In the genomic region with DNA sequence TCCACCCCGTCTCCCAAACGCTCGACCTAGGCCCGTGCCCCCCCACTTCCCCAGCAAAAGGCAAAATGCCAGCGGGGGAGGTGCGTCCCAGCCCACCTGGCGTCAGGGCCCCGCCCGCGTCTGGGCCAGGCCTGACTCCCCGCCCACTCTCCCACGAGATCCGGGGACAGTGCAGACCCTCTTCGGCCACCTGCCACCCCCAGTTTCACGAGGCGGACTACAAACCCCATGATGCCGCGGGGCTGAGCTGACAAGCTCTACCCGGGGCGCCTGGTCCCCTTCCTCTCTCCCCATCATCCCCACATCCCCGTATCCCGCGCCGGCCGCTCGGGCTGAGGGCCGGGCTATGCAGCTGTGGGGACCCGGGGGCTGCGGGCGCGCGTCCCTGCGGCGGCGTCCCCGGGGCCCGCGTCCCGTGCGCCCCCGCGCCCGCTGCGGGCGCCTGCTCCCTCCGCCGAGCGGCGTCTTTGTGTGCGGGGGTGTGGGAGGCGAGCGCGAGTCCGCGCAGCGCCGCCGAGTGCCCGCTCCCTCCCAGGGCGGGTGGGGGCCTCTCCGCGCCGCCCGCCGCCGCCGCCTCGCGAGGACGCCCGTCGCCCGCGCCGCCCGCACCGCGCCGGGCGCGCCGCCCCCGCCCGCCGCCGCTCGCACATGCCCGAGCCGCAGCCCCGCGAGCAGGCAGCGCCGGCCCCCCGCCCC, we compare ENCODE assay signal across 8 cellular contexts. TPM values are rescaled to one million over a fixed set of nuclear protein-coding genes. Genes with fewer than 3 reads are reported as not detected.
DNase-seq lines count a peak whose midpoint lies in the region; ATAC-seq and TF ChIP-seq lines count a peak whose summit lies in the region.

A gene (plus strand): TSS at position 283 of the 696 bp plus-strand sequence. CDS start 490 bp downstream, outside the sequence.

- H3K9me3 ChIP-seq in mucosa of descending colon (no peaks in the 10 kb centered on the region), thyroid gland (no peaks in the 10 kb centered on the region)

- TF ChIP-seq CTCF in LNCaP clone FGC (IDR thresholded peaks at IDR 0.05; ENCODE audit: control insufficient read depth, extremely low read depth, insufficient read depth) (no peak), mucosa of descending colon (IDR thresholded peaks at IDR 0.05) (no peak), thyroid gland (IDR thresholded peaks at IDR 0.05) (no peak)

- H3K4me1 ChIP-seq in mucosa of descending colon (ENCODE audit: low read depth) = peaks cover 44% of the 10 kb centered on the region
- H3K4me1 ChIP-seq in thyroid gland = peaks cover 39 to 44% of the 10 kb centered on the region in 2 donors

- DNase-seq in EH (ENCODE audit: low read depth) (peak; percentile 30), LNCaP clone FGC (ENCODE audit: low read depth) (no peak), ecto neural progenitor cell (ENCODE audit: low spot score) (peak; percentile 82), mucosa of descending colon (peak; percentile 63 to 74 (median 74)), thyroid gland (peak in 1 of 2 donors; percentile 33)

- intact Hi-C loops in T-helper 2 cell treated with Interferon-gamma antibody and Interleukin-4, amounts not matched to agents 100 ng/mL and 5 ng/mL, for 36 hours (cut with micrococcal nuclease) = no loop called here
- intact Hi-C loops in mucosa of descending colon (cut with DNase I, micrococcal nuclease) = no loop called here
- intact Hi-C loops in thyroid gland (cut with DNase I) = no loop called here

- H3K27ac ChIP-seq in thyroid gland = peak within 1 kb of the TSS; percentile 33 to 56 (median 56)

- ATAC-seq in mucosa of descending colon = no peak
- no peak for ATAC-seq in GM21529 (IDR thresholded peaks at IDR 0.05; ENCODE audit: unreplicated experiment)
- ATAC-seq in GM21825 (IDR thresholded peaks at IDR 0.05; ENCODE audit: unreplicated experiment) = no peak

- H3K36me3 ChIP-seq in mucosa of descending colon (ENCODE audit: low read depth) (no peaks in the 10 kb centered on the region), thyroid gland (no peaks in the 10 kb centered on the region)

- no peaks in the 10 kb centered on the region for H3K27me3 ChIP-seq in thyroid gland

- no peak for TF ChIP-seq POLR2A in thyroid gland (IDR thresholded peaks at IDR 0.05)

- H3K4me3 ChIP-seq in LNCaP clone FGC (ENCODE audit: low read depth, low read length) (peak within 1 kb of the TSS; percentile 73), mucosa of descending colon (peak within 1 kb of the TSS; percentile 32), thyroid gland (replicated peaks in 1 of 3) (peak within 1 kb of the TSS in 2 of 3 donors; percentile 29 to 58)

- WGBS in thyroid gland, 2 donors = 1 to 2% methylated on average over 9 to 14 of the region's 94 CpGs

RNA-seq across cellular contexts. Expression of the gene that starts here (rescaled TPM):
- 13.0 and 13.7 TPM in 2 replicates for total RNA-seq in T-helper 2 cell treated with Interferon-gamma antibody and Interleukin-4, amounts not matched to agents 100 ng/mL and 5 ng/mL, for 36 hours
- total RNA-seq in mucosa of descending colon (10 to 100 TPM in 1 of 3 donors, 1 to 10 TPM in 2; 2.2 to 11.2 (median 3.3) TPM), thyroid gland (1 to 10 TPM; 1.6 to 5.8 (median 3.1) TPM)
